Comparison of ENCODE assay signal across 8 cellular contexts in genomic region chr22:36160499-36160942, GRCh38. TPM values are rescaled to one million over a fixed set of nuclear protein-coding genes. Genes with fewer than 3 reads are reported as not detected.
A peak's percentile ranks its signal among the peaks of the same experiment; 100 is the strongest.
DNase-seq lines count a peak whose midpoint lies in the region; ATAC-seq, FAIRE-seq and TF ChIP-seq lines count a peak whose summit lies in the region.

APOL3 (minus strand) TSS chr22:36160755; CDS start chr22:36149055, 11,700 bp downstream.

- peaks cover 14% of the 10 kb centered on the region for H3K27me3 Mint-ChIP-seq in Calu3 (ENCODE audit: unreplicated experiment)

- H3K36me3 ChIP-seq in OCI-LY1 (ENCODE audit: insufficient read depth, low read length) (no peaks in the 10 kb centered on the region; the same call in 1 of the 2 replicates), K562 (ENCODE audit: control insufficient read depth, insufficient read depth, low read length) (no peaks in the 10 kb centered on the region), liver (ENCODE audit: control insufficient read depth in 4 of 4, insufficient read depth in 3 of 4, low read depth in 1 of 4, low read length in 3 of 4) (no peaks in the 10 kb centered on the region)

- no peaks in the 10 kb centered on the region for H3K9me2 ChIP-seq in OCI-LY1 (ENCODE audit: low read depth, low read length)

- intact Hi-C loops in Calu3 (cut with micrococcal nuclease; ENCODE audit: unreplicated experiment) (no loop called here), K562 (cut with micrococcal nuclease) (no loop called here)

- H3K27ac Mint-ChIP-seq in Calu3 (ENCODE audit: unreplicated experiment): no peak within 1 kb of the TSS

- H3K4me2 ChIP-seq in OCI-LY1 (ENCODE audit: low read length): peak within 1 kb of the TSS; percentile 98
- H3K4me2 ChIP-seq in K562 (ENCODE audit: insufficient read depth, low read length): peak within 1 kb of the TSS; percentile 37; the same call in 1 of the 2 replicates

- H3K9ac ChIP-seq in OCI-LY1 (ENCODE audit: low read length): peak within 1 kb of the TSS; percentile 82
- H3K9ac ChIP-seq in K562 (ENCODE audit: insufficient read depth in 1 of 2, low read depth in 2 of 2, low read length in 2 of 2): no peak within 1 kb of the TSS
- peak within 1 kb of the TSS; percentile 86 to 89 for H3K9ac ChIP-seq in liver (ENCODE audit: low read depth in 1 of 2, low read length in 2 of 2)

- TF ChIP-seq RAD21 in K562 (CRISPR knock-in tag; conservative IDR thresholded peaks at IDR 0.05 in 1 of 2, IDR thresholded peaks at IDR 0.05 in 1 of 2) (no peak), liver (IDR thresholded peaks at IDR 0.05) (peak in 1 of 2 donors; percentile 17)

- H3K9me3 ChIP-seq in OCI-LY1 (ENCODE audit: low read length): no peaks in the 10 kb centered on the region
- no peaks in the 10 kb centered on the region for H3K9me3 ChIP-seq in K562 (replicated peaks; ENCODE audit: control insufficient read depth, insufficient read depth, low read depth, low read length)
- no peaks in the 10 kb centered on the region for H3K9me3 ChIP-seq in liver (ENCODE audit: control insufficient read depth in 4 of 4, low read length in 3 of 4)

- ATAC-seq in K562 (no peak), GM18498 (IDR thresholded peaks at IDR 0.05; ENCODE audit: unreplicated experiment) (no peak)

- TF ChIP-seq POLR2A in K562 (conservative IDR thresholded peaks at IDR 0.05): no peak

- DNase-seq in Calu3 (peak; percentile 38), K562 (ENCODE audit: extremely low read depth in 1 of 4, low spot score in 3 of 4) (no peak), medulla oblongata (ENCODE audit: extremely low spot score) (no peak)
- DNase-seq in stimulated activated CD8-positive, alpha-beta memory T cell treated with anti-CD3 and anti-CD28 coated beads, Interleukin-4, amount 100 ng/mL, for 48 hours: no peak

- peaks cover 20% of the 10 kb centered on the region for H3K79me2 ChIP-seq in OCI-LY1 (ENCODE audit: insufficient read depth, low read length)
- H3K79me2 ChIP-seq in K562 (ENCODE audit: control insufficient read depth, insufficient read depth, low read length): no peaks in the 10 kb centered on the region

- H3K4me3 ChIP-seq in OCI-LY1 (ENCODE audit: low read depth, low read length, poor library complexity, severe bottlenecking): peak within 1 kb of the TSS; percentile 77
- H3K4me3 ChIP-seq in K562: no peak within 1 kb of the TSS
- H3K4me3 ChIP-seq in liver (ENCODE audit: low read depth in 1 of 3, low read length in 3 of 3): peak within 1 kb of the TSS; percentile 32 to 87 (median 69)

- POLR2A ChIA-PET in K562 (lab: Yijun Ruan, JAX): interaction anchor here (0.8 to 1.5 kb wide), 2 partner anchors 12 to 78 kb away, joined by 3 to 7 read pairs; no protein-coding TSS in a partner anchor

- no peaks in the 10 kb centered on the region for H3K9me1 ChIP-seq in K562 (ENCODE audit: control insufficient read depth, insufficient read depth, low read length)

- CTCF ChIA-PET in Calu3 (lab: Charles Lee): no interaction called here
- CTCF ChIA-PET in K562 (lab: Yijun Ruan, JAX; ENCODE audit: low intra/inter-chr PET ratio): no interaction called here

- no peak within 1 kb of the TSS for H3K4me3 Mint-ChIP-seq in Calu3 (ENCODE audit: low read depth, unreplicated experiment)

- peaks cover 8% of the 10 kb centered on the region; the same call in 1 of the 2 replicates for H3F3A ChIP-seq in OCI-LY1 (ENCODE audit: insufficient read depth, low read length)

- no peak within 1 kb of the TSS for H2AFZ ChIP-seq in OCI-LY1 (ENCODE audit: low read length)
- H2AFZ ChIP-seq in K562 (ENCODE audit: low read depth, low read length): peak within 1 kb of the TSS; percentile 31; the same call in 1 of the 2 replicates

- no TSS peak for BruUV-seq in Calu3 (replicated peaks; lab: Mats Ljungman, UMichigan)
- BruUV-seq in K562 (replicated peaks; lab: Mats Ljungman, UMichigan): no TSS peak

- H4K20me1 ChIP-seq in OCI-LY1 (ENCODE audit: insufficient read depth, low read length): no peaks in the 10 kb centered on the region
- no peaks in the 10 kb centered on the region for H4K20me1 ChIP-seq in K562 (replicated peaks; ENCODE audit: control insufficient read depth, insufficient read depth, low read length)

- H3K27ac ChIP-seq in OCI-LY1 (ENCODE audit: low read depth, low read length, poor library complexity, severe bottlenecking): peak within 1 kb of the TSS; percentile 97
- no peak within 1 kb of the TSS for H3K27ac ChIP-seq in K562 (ENCODE audit: extremely low read depth, low read depth, low read length)
- peak within 1 kb of the TSS; percentile 92 to 96 for H3K27ac ChIP-seq in liver (ENCODE audit: low read depth in 1 of 2, low read length in 2 of 2)

- peaks cover 45% of the 10 kb centered on the region for H3K4me1 Mint-ChIP-seq in Calu3 (ENCODE audit: low read depth, unreplicated experiment)

- TF ChIP-seq CTCF in Calu3 (IDR thresholded peaks at IDR 0.05; ENCODE audit: unreplicated experiment): no peak
- no peak for TF ChIP-seq CTCF in OCI-LY1 (IDR thresholded peaks at IDR 0.05; ENCODE audit: low read length)
- TF ChIP-seq CTCF in K562 (IDR thresholded peaks at IDR 0.05 in 2 of 3, conservative IDR thresholded peaks at IDR 0.05 in 1 of 3; ENCODE audit: insufficient read depth in 2 of 3, low read depth in 1 of 3, low read length in 3 of 3): no peak
- no peak for TF ChIP-seq CTCF in liver (IDR thresholded peaks at IDR 0.05; ENCODE audit: low read depth, low read length, missing input control)
- no peak for TF ChIP-seq CTCF in subcutaneous adipose tissue (IDR thresholded peaks at IDR 0.05; ENCODE audit: low read depth)

- no peaks in the 10 kb centered on the region for H3K9me3 Mint-ChIP-seq in Calu3 (ENCODE audit: low read depth, unreplicated experiment)

- H3K27me3 ChIP-seq in OCI-LY1 (ENCODE audit: insufficient read depth, low read length) (no peaks in the 10 kb centered on the region), K562 (ENCODE audit: control insufficient read depth in 2 of 2, insufficient read depth in 2 of 2, low read length in 2 of 2) (no peaks in the 10 kb centered on the region), liver (ENCODE audit: control insufficient read depth in 4 of 4, insufficient read depth in 4 of 4, low read length in 3 of 4) (no peaks in the 10 kb centered on the region)

- no peak for TF ChIP-seq EP300 in K562 (IDR thresholded peaks at IDR 0.05; ENCODE audit: low read length)

- H3K36me3 Mint-ChIP-seq in Calu3 (ENCODE audit: insufficient read depth, unreplicated experiment): peaks cover 11% of the 10 kb centered on the region

- H3K4me1 ChIP-seq in OCI-LY1 (ENCODE audit: insufficient read depth, low read length, severe bottlenecking): peaks cover 99% of the 10 kb centered on the region
- peaks cover 13 to 14% of the 10 kb centered on the region in 2 experiments for H3K4me1 ChIP-seq in K562 (replicated peaks in 1 of 2; ENCODE audit: control insufficient read depth in 2 of 2, insufficient read depth in 2 of 2, low read length in 2 of 2)
- H3K4me1 ChIP-seq in liver (ENCODE audit: control insufficient read depth in 4 of 4, insufficient read depth in 4 of 4, low read length in 3 of 4): peaks cover 11 to 81% (median 63%) of the 10 kb centered on the region in 4 donors

- no peak for FAIRE-seq in K562 (lab: Jason Lieb, UNC)

- WGBS in K562 (ENCODE audit: insufficient coverage, low coverage, missing lambda C conversion rate): 27% methylated on average over 3 of the region's 3 CpGs
- WGBS in liver: 3% methylated on average over 3 of the region's 3 CpGs

- in situ Hi-C loops in K562 (cut with MboI): no loop called here

TF ChIP-seq in K562, 482 proteins besides CTCF, POLR2A, EP300 and RAD21 (continues in another document):
- 0 out of 2 replicates have a peak, but pooled peaks have one; percentile 50 for TF ChIP-seq IRF2 (CRISPR knock-in tag; IDR thresholded peaks at IDR 0.05)

TF ChIP-seq in liver, 16 proteins besides CTCF, POLR2A, EP300 and RAD21 (continues in another document):
- TF ChIP-seq ZBTB33 (IDR thresholded peaks at IDR 0.05) (no peak), NR2F2 (IDR thresholded peaks at IDR 0.05) (peak; percentile 32)

RNA-seq across cellular contexts. Expression of gene APOL3, which starts in this region (rescaled TPM):
- 7.7 and 16.9 TPM in 2 replicates for total RNA-seq in Calu3 (2022)
- total RNA-seq in K562 (2011; cell fraction: chromatin; rRNA removed; ENCODE audit: low replicate concordance): 1.7 TPM in 2 replicates
- total RNA-seq in K562 (2011; cell fraction: nucleolus; rRNA removed): 0.50 and 0.53 TPM in 2 replicates
- total RNA-seq in K562 (2011; cell fraction: nucleoplasm; rRNA removed): not detected in 2 replicates
- 0.69 TPM in 1 of 2 replicates, not detected in the other for total RNA-seq in K562 (2014; rRNA removed)
- total RNA-seq in K562 (2014; rRNA removed; fragmentation: Illumina TruSeq; extraction: Trizol): 0.33 and 0.73 TPM in 2 replicates
- total RNA-seq in K562 (2015; rRNA removed; fragmentation: Illumina TruSeq; extraction: Trizol): 0.25 and 0.38 TPM in 2 replicates
- 0.67 and 1.1 TPM in 2 replicates for total RNA-seq in K562 (2021)
- polyA plus RNA-seq in K562 (2011; rRNA removed): 0.32 and 0.54 TPM in 2 replicates
- 0.04 and 0.09 TPM in 2 replicates for polyA plus RNA-seq in K562 (2011; cell fraction: cytosol; rRNA removed)
- polyA plus RNA-seq in K562 (2011; cell fraction: nucleus; rRNA removed): 0.11 and 0.75 TPM in 2 replicates
- 0.66 and 2.7 TPM in 2 replicates for polyA plus RNA-seq in K562 (2012)
- 0.87 and 1.1 TPM in 2 replicates for polyA plus RNA-seq in K562 (2014; fragmentation: Illumina TruSeq; extraction: Trizol)
- polyA plus RNA-seq in K562 (2014; fragmentation: Nextera tagmentation; extraction: Ambion mirVana): under 1 TPM; 0.25 to 0.80 TPM
- 0.18 and 0.93 TPM in 2 replicates for polyA plus RNA-seq in K562 (2014; rRNA removed)
- 0.21 and 0.35 TPM in 2 replicates for polyA minus RNA-seq in K562 (2011; rRNA and poly(A)+ RNA removed)
- polyA minus RNA-seq in K562 (2011; cell fraction: cytosol; rRNA and poly(A)+ RNA removed): not detected in 2 replicates
- 0.54 TPM in 1 of 2 replicates, not detected in the other for polyA minus RNA-seq in K562 (2011; cell fraction: nucleus; rRNA and poly(A)+ RNA removed)
- total RNA-seq in liver: 10 to 100 TPM; 11.4 to 34.5 TPM
- polyA plus RNA-seq in liver: 10 to 100 TPM in 1 of 2 donors, 1 to 10 TPM in 1; 7.2 to 12.2 TPM
- 100 to 1,000 TPM in 3 of 4 donors, 10 to 100 TPM in 1; 99.3 to 166 (median 121) TPM for total RNA-seq in subcutaneous adipose tissue

Comparison
In these comparisons a context has a peak if more than half of its experiments do, and no peak if none do; other contexts are left out.
1. H3K9ac ChIP-seq: peak in OCI-LY1 (single experiment) and liver (2 of 2); none in K562 (0 of 2).